ENCODE assay signal across 23 cellular contexts in the genomic region with DNA sequence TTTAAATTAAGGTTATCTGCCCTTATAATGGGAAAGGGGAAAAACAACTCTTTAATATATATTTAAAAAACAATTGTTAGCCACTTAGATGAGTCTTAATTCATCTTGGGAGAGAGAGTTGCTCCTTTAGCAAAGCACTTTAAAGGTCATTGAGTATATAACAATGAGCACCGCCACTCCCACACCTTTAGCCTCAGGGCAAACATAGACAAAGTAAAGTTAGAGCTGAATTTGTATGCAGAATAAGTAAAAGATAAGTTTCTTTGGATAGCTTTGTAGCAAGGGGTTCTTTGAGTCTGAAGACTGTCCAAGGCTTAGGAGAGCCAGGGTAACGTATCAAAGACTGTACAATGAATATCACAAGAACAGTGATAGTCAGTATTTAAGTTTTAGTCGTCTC.
"Had no signal": no experiment of that assay in that cellular context is flagged by ENCODE, and none has a peak within 500 bp of the region (broad histone marks: within the 10 kb centered on the region; RNA-seq: fewer than 3 reads in every experiment).

No MANE protein-coding gene starts in this region.

- H3K9me3 ChIP-seq: adrenal gland had no signal

- FAIRE-seq: RCC 7860 had no signal

- ATAC-seq: activated CD8-positive, alpha-beta T cell treated with anti-CD3 and anti-CD28 coated beads, Interleukin-2, amount 10 ng/mL, durations not matched to agents 7 days and 5 days; T-helper 17 cell; WTC11 had no signal

- H3K27ac ChIP-seq: adrenal gland had no signal

- H3K4me1 ChIP-seq: adrenal gland had no signal

- H3K4me3 ChIP-seq: adrenal gland had no signal

- DNase-seq: activated CD4-positive, alpha-beta T cell treated with anti-CD3 and anti-CD28 coated beads for 48 hours; activated CD4-positive, alpha-beta T cell treated with anti-CD3 and anti-CD28 coated beads, Interleukin-2, amount 50 U/mL, for 4 hours; activated CD4-positive, CD25-positive, alpha-beta regulatory T cell treated with anti-CD3 and anti-CD28 coated beads, Interleukin-2, amount 50 U/mL, for 72 hours; activated CD8-positive, alpha-beta memory T cell treated with anti-CD3 and anti-CD28 coated beads, Interleukin-2, amount 50 U/mL, for 48 hours; activated CD8-positive, alpha-beta T cell treated with anti-CD3 and anti-CD28 coated beads, Interleukin-2, amount 10 ng/mL, durations not matched to agents 7 days and 5 days; activated naive CD4-positive, alpha-beta T cell treated with anti-CD3 and anti-CD28 coated beads, Interleukin-2, amount 50 U/mL, for 16 hours; activated naive CD8-positive, alpha-beta T cell treated with anti-CD3 and anti-CD28 coated beads, Interleukin-2, amount 10 ng/mL, durations not matched to agents 7 days and 5 days; activated T-cell treated with anti-CD3 and anti-CD28 coated beads, Interleukin-2, amount 50 U/mL, for 1 hour; adrenal gland; anterior cingulate cortex; caudate nucleus; KBM-7; NCI-H1092; NCI-H1930; NCI-H345; NCI-H510A; NCI-H526 treated with DMSO at 0.1 percent for 48 hours; NK-92 treated with Interleukin-12 subunit alpha and Interleukin-12 subunit beta, amount 100 ng/mL, for 24 hours; SIG-M5; T-helper 17 cell; T-helper 9 cell had no signal

- H3K27me3 ChIP-seq: adrenal gland had no signal

- H3K36me3 ChIP-seq: adrenal gland had no signal
